Comparison of ENCODE assay signal across 1 cellular context in the genomic region with DNA sequence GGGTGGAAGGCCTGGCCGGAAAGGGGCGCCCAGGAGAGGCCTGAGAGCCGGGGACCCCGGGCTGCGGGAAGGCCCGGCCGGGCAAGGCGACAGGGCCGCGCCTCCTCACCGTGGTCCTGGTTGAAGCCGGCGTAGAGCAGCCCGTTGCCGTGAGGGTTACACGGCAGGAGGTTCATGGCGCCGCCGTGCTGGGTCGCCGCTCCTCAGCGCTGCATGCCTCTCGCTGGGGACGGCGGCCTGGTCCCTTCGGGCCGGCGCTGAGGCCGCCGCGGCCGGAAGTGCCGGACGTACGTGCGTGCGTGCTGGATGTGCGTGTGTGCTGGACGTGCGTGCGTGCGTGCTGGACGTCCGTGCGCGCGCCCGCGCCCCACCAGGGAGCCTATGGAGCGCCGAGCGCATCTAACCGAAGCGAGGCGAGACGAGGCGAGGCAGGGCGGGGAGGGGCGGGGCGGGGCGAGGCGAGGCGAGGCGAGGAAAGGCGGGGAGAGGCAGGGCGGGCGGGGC.
TF ChIP-seq lines count a peak whose summit lies in the region.

A gene (minus strand): TSS at position 280 of the 504 bp plus-strand sequence. CDS start 104 bp downstream, at position 176.

TF ChIP-seq in HEK293, 187 proteins besides CTCF, POLR2A, EP300 and RAD21 (continued from another document and continues in another):
- no peak for TF ChIP-seq ZNF654 (tag by site-specific recombination; IDR thresholded peaks at IDR 0.05; ENCODE audit: low read depth)
- no peak for TF ChIP-seq SCRT1 (tag by site-specific recombination; IDR thresholded peaks at IDR 0.05; ENCODE audit: borderline replicate concordance)
- TF ChIP-seq ZNF416 (tag by site-specific recombination; IDR thresholded peaks at IDR 0.05) = no peak
- peak; percentile 85 for TF ChIP-seq ZBTB48 (tag by site-specific recombination; IDR thresholded peaks at IDR 0.05)
- TF ChIP-seq ZNF335 (tag by site-specific recombination; conservative IDR thresholded peaks at IDR 0.05) = peak; percentile 95
- TF ChIP-seq MYNN (tag by site-specific recombination; IDR thresholded peaks at IDR 0.05; ENCODE audit: borderline replicate concordance) = no peak
- TF ChIP-seq ZNF2 (tag by site-specific recombination; IDR thresholded peaks at IDR 0.05) = no peak
- TF ChIP-seq ZNF529 (tag by site-specific recombination; IDR thresholded peaks at IDR 0.05; ENCODE audit: insufficient replicate concordance) = no peak
- TF ChIP-seq, protein P1, sequence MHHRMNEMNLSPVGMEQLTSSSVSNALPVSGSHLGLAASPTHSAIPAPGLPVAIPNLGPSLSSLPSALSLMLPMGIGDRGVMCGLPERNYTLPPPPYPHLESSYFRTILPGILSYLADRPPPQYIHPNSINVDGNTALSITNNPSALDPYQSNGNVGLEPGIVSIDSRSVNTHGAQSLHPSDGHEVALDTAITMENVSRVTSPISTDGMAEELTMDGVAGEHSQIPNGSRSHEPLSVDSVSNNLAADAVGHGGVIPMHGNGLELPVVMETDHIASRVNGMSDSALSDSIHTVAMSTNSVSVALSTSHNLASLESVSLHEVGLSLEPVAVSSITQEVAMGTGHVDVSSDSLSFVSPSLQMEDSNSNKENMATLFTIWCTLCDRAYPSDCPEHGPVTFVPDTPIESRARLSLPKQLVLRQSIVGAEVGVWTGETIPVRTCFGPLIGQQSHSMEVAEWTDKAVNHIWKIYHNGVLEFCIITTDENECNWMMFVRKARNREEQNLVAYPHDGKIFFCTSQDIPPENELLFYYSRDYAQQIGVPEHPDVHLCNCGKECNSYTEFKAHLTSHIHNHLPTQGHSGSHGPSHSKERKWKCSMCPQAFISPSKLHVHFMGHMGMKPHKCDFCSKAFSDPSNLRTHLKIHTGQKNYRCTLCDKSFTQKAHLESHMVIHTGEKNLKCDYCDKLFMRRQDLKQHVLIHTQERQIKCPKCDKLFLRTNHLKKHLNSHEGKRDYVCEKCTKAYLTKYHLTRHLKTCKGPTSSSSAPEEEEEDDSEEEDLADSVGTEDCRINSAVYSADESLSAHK (tag by site-specific recombination; IDR thresholded peaks at IDR 0.05) = no peak
- TF ChIP-seq, protein P2, sequence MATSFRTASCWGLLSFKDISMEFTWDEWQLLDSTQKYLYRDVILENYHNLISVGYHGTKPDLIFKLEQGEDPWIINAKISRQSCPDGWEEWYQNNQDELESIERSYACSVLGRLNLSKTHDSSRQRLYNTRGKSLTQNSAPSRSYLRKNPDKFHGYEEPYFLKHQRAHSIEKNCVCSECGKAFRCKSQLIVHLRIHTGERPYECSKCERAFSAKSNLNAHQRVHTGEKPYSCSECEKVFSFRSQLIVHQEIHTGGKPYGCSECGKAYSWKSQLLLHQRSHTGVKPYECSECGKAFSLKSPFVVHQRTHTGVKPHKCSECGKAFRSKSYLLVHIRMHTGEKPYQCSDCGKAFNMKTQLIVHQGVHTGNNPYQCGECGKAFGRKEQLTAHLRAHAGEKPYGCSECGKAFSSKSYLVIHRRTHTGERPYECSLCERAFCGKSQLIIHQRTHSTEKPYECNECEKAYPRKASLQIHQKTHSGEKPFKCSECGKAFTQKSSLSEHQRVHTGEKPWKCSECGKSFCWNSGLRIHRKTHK (tag by site-specific recombination; IDR thresholded peaks at IDR 0.05) = no peak
- TF ChIP-seq ZNF626 (tag by site-specific recombination; IDR thresholded peaks at IDR 0.05) = no peak
- no peak for TF ChIP-seq ZNF239 (tag by site-specific recombination; IDR thresholded peaks at IDR 0.05)
- TF ChIP-seq, protein P3, sequence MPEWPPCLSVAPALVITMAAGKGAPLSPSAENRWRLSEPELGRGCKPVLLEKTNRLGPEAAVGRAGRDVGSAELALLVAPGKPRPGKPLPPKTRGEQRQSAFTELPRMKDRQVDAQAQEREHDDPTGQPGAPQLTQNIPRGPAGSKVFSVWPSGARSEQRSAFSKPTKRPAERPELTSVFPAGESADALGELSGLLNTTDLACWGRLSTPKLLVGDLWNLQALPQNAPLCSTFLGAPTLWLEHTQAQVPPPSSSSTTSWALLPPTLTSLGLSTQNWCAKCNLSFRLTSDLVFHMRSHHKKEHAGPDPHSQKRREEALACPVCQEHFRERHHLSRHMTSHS (tag by site-specific recombination; IDR thresholded peaks at IDR 0.05) = no peak
- no peak for TF ChIP-seq GLIS1 (tag by site-specific recombination; IDR thresholded peaks at IDR 0.05)
- TF ChIP-seq BCL11B (tag by site-specific recombination; IDR thresholded peaks at IDR 0.05; ENCODE audit: low read depth) = peak; percentile 49
- no peak for TF ChIP-seq OSR2 (tag by site-specific recombination; IDR thresholded peaks at IDR 0.05)
- TF ChIP-seq ZFP41 (tag by site-specific recombination; IDR thresholded peaks at IDR 0.05; ENCODE audit: borderline replicate concordance) = no peak
- no peak for TF ChIP-seq ZNF202 (tag by site-specific recombination; IDR thresholded peaks at IDR 0.05; ENCODE audit: borderline replicate concordance)
- TF ChIP-seq ZNF701 (tag by site-specific recombination; IDR thresholded peaks at IDR 0.05) = no peak
- 0 out of 2 replicates have a peak, but pooled peaks have one; percentile 15 for TF ChIP-seq ZNF843 (tag by site-specific recombination; IDR thresholded peaks at IDR 0.05)
- TF ChIP-seq EGR2 (tag by site-specific recombination; IDR thresholded peaks at IDR 0.05; ENCODE audit: low read depth) = no peak
- peak; percentile 69 for TF ChIP-seq YY1 (tag by site-specific recombination; IDR thresholded peaks at IDR 0.05)
- TF ChIP-seq ZBTB7A (tag by site-specific recombination; IDR thresholded peaks at IDR 0.05; ENCODE audit: low read depth) = no peak
- TF ChIP-seq ZNF677 (tag by site-specific recombination; IDR thresholded peaks at IDR 0.05) = no peak
- TF ChIP-seq, protein P4, sequence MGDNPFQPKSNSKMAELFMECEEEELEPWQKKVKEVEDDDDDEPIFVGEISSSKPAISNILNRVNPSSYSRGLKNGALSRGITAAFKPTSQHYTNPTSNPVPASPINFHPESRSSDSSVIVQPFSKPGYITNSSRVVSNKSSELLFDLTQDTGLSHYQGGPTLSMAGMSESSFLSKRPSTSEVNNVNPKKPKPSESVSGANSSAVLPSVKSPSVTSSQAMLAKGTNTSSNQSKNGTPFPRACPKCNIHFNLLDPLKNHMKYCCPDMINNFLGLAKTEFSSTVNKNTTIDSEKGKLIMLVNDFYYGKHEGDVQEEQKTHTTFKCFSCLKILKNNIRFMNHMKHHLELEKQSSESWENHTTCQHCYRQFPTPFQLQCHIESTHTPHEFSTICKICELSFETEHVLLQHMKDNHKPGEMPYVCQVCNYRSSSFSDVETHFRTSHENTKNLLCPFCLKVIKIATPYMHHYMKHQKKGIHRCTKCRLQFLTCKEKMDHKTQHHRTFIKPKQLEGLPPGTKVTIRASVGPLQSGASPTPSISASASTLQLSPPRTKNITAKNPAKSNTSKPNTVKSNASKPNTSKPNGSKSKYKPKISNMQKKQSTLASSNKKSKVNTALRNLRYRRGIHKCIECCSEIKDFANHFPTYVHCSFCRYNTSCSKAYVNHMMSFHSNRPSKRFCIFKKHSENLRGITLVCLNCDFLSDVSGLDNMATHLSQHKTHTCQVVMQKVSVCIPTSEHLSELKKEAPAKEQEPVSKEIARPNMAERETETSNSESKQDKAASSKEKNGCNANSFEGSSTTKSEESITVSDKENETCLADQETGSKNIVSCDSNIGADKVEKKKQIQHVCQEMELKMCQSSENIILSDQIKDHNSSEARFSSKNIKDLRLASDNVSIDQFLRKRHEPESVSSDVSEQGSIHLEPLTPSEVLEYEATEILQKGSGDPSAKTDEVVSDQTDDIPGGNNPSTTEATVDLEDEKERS (tag by site-specific recombination; IDR thresholded peaks at IDR 0.05) = no peak
- peak; percentile 76; the same call in 1 of the 2 replicates for TF ChIP-seq KLF8 (tag by site-specific recombination; IDR thresholded peaks at IDR 0.05)
- TF ChIP-seq, protein P5, sequence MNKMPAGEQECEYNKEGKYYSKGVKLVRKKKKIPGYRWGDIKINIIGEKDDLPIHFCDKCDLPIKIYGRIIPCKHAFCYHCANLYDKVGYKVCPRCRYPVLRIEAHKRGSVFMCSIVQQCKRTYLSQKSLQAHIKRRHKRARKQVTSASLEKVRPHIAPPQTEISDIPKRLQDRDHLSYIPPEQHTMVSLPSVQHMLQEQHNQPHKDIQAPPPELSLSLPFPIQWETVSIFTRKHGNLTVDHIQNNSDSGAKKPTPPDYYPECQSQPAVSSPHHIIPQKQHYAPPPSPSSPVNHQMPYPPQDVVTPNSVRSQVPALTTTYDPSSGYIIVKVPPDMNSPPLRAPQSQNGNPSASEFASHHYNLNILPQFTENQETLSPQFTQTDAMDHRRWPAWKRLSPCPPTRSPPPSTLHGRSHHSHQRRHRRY (tag by site-specific recombination; IDR thresholded peaks at IDR 0.05) = no peak
- TF ChIP-seq, protein P6, sequence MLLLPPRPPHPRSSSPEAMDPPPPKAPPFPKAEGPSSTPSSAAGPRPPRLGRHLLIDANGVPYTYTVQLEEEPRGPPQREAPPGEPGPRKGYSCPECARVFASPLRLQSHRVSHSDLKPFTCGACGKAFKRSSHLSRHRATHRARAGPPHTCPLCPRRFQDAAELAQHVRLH (tag by site-specific recombination; IDR thresholded peaks at IDR 0.05) = no peak
- TF ChIP-seq, protein P7, sequence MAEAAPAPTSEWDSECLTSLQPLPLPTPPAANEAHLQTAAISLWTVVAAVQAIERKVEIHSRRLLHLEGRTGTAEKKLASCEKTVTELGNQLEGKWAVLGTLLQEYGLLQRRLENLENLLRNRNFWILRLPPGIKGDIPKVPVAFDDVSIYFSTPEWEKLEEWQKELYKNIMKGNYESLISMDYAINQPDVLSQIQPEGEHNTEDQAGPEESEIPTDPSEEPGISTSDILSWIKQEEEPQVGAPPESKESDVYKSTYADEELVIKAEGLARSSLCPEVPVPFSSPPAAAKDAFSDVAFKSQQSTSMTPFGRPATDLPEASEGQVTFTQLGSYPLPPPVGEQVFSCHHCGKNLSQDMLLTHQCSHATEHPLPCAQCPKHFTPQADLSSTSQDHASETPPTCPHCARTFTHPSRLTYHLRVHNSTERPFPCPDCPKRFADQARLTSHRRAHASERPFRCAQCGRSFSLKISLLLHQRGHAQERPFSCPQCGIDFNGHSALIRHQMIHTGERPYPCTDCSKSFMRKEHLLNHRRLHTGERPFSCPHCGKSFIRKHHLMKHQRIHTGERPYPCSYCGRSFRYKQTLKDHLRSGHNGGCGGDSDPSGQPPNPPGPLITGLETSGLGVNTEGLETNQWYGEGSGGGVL (tag by site-specific recombination; IDR thresholded peaks at IDR 0.05) = no peak
- no peak; the same call in none of the 2 replicates for TF ChIP-seq SP3 (tag by site-specific recombination; IDR thresholded peaks at IDR 0.05)
- TF ChIP-seq TRIM28 (IDR thresholded peaks at IDR 0.05; ENCODE audit: borderline replicate concordance, low read length) = no peak
- no peak for TF ChIP-seq ZNF174 (tag by site-specific recombination; IDR thresholded peaks at IDR 0.05)
- TF ChIP-seq ZNF433 (tag by site-specific recombination; IDR thresholded peaks at IDR 0.05; ENCODE audit: low read depth) = no peak
- peak; percentile 87 for TF ChIP-seq ZBTB17 (tag by site-specific recombination; IDR thresholded peaks at IDR 0.05)
- TF ChIP-seq ZNF37A (tag by site-specific recombination; IDR thresholded peaks at IDR 0.05) = no peak
- TF ChIP-seq, protein P8, sequence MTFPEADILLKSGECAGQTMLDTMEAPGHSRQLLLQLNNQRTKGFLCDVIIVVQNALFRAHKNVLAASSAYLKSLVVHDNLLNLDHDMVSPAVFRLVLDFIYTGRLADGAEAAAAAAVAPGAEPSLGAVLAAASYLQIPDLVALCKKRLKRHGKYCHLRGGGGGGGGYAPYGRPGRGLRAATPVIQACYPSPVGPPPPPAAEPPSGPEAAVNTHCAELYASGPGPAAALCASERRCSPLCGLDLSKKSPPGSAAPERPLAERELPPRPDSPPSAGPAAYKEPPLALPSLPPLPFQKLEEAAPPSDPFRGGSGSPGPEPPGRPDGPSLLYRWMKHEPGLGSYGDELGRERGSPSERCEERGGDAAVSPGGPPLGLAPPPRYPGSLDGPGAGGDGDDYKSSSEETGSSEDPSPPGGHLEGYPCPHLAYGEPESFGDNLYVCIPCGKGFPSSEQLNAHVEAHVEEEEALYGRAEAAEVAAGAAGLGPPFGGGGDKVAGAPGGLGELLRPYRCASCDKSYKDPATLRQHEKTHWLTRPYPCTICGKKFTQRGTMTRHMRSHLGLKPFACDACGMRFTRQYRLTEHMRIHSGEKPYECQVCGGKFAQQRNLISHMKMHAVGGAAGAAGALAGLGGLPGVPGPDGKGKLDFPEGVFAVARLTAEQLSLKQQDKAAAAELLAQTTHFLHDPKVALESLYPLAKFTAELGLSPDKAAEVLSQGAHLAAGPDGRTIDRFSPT (tag by site-specific recombination; IDR thresholded peaks at IDR 0.05) = no peak
- no peak for TF ChIP-seq ZNF423 (tag by site-specific recombination; IDR thresholded peaks at IDR 0.05)
- TF ChIP-seq, protein P9, sequence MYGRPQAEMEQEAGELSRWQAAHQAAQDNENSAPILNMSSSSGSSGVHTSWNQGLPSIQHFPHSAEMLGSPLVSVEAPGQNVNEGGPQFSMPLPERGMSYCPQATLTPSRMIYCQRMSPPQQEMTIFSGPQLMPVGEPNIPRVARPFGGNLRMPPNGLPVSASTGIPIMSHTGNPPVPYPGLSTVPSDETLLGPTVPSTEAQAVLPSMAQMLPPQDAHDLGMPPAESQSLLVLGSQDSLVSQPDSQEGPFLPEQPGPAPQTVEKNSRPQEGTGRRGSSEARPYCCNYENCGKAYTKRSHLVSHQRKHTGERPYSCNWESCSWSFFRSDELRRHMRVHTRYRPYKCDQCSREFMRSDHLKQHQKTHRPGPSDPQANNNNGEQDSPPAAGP (tag by site-specific recombination; IDR thresholded peaks at IDR 0.05) = peak; percentile 73
- no peak for TF ChIP-seq ZNF266 (tag by site-specific recombination; IDR thresholded peaks at IDR 0.05; ENCODE audit: low read depth)
- peak; percentile 57 for TF ChIP-seq SP2 (tag by site-specific recombination; IDR thresholded peaks at IDR 0.05)
- TF ChIP-seq, protein P10, sequence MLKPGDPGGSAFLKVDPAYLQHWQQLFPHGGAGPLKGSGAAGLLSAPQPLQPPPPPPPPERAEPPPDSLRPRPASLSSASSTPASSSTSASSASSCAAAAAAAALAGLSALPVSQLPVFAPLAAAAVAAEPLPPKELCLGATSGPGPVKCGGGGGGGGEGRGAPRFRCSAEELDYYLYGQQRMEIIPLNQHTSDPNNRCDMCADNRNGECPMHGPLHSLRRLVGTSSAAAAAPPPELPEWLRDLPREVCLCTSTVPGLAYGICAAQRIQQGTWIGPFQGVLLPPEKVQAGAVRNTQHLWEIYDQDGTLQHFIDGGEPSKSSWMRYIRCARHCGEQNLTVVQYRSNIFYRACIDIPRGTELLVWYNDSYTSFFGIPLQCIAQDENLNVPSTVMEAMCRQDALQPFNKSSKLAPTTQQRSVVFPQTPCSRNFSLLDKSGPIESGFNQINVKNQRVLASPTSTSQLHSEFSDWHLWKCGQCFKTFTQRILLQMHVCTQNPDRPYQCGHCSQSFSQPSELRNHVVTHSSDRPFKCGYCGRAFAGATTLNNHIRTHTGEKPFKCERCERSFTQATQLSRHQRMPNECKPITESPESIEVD (tag by site-specific recombination; IDR thresholded peaks at IDR 0.05) = no peak
- no peak for TF ChIP-seq ZNF341 (tag by site-specific recombination; IDR thresholded peaks at IDR 0.05; ENCODE audit: low read depth)
- TF ChIP-seq ZNF211 (tag by site-specific recombination; IDR thresholded peaks at IDR 0.05; ENCODE audit: low read depth) = no peak
- no peak for TF ChIP-seq RBAK (tag by site-specific recombination; IDR thresholded peaks at IDR 0.05)
- TF ChIP-seq SETDB1 (IDR thresholded peaks at IDR 0.05; ENCODE audit: insufficient read length, low read length) = no peak
- TF ChIP-seq ZNF366 (tag by site-specific recombination; conservative IDR thresholded peaks at IDR 0.05) = no peak
- no peak for TF ChIP-seq ZFP37 (tag by site-specific recombination; IDR thresholded peaks at IDR 0.05)
- no peak for TF ChIP-seq ZFP3 (tag by site-specific recombination; IDR thresholded peaks at IDR 0.05; ENCODE audit: low read depth)
- no peak for TF ChIP-seq ZNF549 (tag by site-specific recombination; IDR thresholded peaks at IDR 0.05)
